1 cellular context compared by ENCODE assay signal in the genomic region with DNA sequence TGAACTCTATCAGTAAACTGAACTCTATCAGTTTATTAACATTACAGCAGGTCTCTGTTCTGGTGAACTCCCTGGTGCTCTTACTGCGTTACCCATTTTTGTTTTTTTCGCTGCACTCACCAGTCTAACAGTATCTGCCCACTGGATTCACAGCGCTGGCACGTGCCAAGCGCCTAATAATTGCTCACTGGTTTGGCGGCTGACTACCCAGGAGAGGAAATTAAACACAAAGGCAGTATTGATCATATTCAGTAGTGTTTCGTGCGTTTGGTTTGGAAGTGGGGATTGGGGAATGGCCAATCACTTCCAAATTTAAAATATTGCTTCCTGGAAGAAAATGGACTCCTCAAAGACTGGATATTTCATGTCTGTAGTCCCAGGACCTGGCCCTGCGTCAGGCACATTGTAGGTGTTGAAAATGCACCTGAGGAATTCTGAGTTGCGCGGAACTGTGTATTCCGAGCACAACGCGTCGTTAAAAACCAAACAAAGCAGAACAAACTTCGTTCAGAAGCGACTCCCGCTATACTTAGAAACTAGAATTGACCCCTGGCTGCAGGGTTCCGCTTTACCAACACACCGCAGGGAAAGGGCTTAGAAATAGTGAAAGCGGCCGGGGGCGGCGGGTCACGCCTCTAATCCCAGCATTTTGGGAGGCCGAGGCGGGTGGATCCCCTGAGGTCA.
TF ChIP-seq lines count a peak whose summit lies in the region.

No MANE protein-coding gene starts in this region.

TF ChIP-seq in HepG2, 621 proteins besides CTCF, POLR2A, EP300 and RAD21 (continued from another document and continues in another):
- TF ChIP-seq, protein P1, sequence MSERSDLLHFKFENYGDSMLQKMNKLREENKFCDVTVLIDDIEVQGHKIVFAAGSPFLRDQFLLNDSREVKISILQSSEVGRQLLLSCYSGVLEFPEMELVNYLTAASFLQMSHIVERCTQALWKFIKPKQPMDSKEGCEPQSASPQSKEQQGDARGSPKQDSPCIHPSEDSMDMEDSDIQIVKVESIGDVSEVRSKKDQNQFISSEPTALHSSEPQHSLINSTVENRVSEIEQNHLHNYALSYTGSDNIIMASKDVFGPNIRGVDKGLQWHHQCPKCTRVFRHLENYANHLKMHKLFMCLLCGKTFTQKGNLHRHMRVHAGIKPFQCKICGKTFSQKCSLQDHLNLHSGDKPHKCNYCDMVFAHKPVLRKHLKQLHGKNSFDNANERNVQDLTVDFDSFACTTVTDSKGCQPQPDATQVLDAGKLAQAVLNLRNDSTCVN (CRISPR knock-in tag; IDR thresholded peaks at IDR 0.05; ENCODE audit: borderline replicate concordance), result no peak
- TF ChIP-seq SP140L (CRISPR knock-in tag; IDR thresholded peaks at IDR 0.05; ENCODE audit: borderline replicate concordance) (no peak), ZNF724P (CRISPR knock-in tag; IDR thresholded peaks at IDR 0.05; ENCODE audit: borderline replicate concordance) (no peak), MATR3 (CRISPR knock-in tag; IDR thresholded peaks at IDR 0.05) (no peak), ZFP36L1 (CRISPR knock-in tag; IDR thresholded peaks at IDR 0.05) (no peak), HDAC1 (CRISPR knock-in tag; IDR thresholded peaks at IDR 0.05) (no peak), ZNF350 (CRISPR knock-in tag; IDR thresholded peaks at IDR 0.05; ENCODE audit: borderline replicate concordance, low read depth) (no peak), ZNF709 (CRISPR knock-in tag; IDR thresholded peaks at IDR 0.05) (no peak), SP1 (IDR thresholded peaks at IDR 0.05) (no peak), SP1 (CRISPR knock-in tag; IDR thresholded peaks at IDR 0.05) (no peak), TOE1 (CRISPR knock-in tag; IDR thresholded peaks at IDR 0.05) (no peak), BRCA1 (CRISPR knock-in tag; IDR thresholded peaks at IDR 0.05) (no peak), ZNF746 (CRISPR knock-in tag; IDR thresholded peaks at IDR 0.05) (no peak), ZFAT (CRISPR knock-in tag; conservative IDR thresholded peaks at IDR 0.05) (no peak; the same call in 1 of the 2 replicates), ZNF484 (CRISPR knock-in tag; IDR thresholded peaks at IDR 0.05; ENCODE audit: borderline replicate concordance, low read depth) (no peak), ZNF788 (CRISPR knock-in tag; IDR thresholded peaks at IDR 0.05; ENCODE audit: borderline replicate concordance) (no peak; the same call in 1 of the 2 replicates), NCOA1 (CRISPR knock-in tag; IDR thresholded peaks at IDR 0.05) (peak; percentile 93; the same call in 1 of the 2 replicates)
- TF ChIP-seq, protein P2, sequence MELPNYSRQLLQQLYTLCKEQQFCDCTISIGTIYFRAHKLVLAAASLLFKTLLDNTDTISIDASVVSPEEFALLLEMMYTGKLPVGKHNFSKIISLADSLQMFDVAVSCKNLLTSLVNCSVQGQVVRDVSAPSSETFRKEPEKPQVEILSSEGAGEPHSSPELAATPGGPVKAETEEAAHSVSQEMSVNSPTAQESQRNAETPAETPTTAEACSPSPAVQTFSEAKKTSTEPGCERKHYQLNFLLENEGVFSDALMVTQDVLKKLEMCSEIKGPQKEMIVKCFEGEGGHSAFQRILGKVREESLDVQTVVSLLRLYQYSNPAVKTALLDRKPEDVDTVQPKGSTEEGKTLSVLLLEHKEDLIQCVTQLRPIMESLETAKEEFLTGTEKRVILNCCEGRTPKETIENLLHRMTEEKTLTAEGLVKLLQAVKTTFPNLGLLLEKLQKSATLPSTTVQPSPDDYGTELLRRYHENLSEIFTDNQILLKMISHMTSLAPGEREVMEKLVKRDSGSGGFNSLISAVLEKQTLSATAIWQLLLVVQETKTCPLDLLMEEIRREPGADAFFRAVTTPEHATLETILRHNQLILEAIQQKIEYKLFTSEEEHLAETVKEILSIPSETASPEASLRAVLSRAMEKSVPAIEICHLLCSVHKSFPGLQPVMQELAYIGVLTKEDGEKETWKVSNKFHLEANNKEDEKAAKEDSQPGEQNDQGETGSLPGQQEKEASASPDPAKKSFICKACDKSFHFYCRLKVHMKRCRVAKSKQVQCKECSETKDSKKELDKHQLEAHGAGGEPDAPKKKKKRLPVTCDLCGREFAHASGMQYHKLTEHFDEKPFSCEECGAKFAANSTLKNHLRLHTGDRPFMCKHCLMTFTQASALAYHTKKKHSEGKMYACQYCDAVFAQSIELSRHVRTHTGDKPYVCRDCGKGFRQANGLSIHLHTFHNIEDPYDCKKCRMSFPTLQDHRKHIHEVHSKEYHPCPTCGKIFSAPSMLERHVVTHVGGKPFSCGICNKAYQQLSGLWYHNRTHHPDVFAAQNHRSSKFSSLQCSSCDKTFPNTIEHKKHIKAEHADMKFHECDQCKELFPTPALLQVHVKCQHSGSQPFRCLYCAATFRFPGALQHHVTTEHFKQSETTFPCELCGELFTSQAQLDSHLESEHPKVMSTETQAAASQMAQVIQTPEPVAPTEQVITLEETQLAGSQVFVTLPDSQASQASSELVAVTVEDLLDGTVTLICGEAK (IDR thresholded peaks at IDR 0.05), result no peak
- TF ChIP-seq, protein P2 (CRISPR knock-in tag; IDR thresholded peaks at IDR 0.05), result no peak
- TF ChIP-seq, protein P3, sequence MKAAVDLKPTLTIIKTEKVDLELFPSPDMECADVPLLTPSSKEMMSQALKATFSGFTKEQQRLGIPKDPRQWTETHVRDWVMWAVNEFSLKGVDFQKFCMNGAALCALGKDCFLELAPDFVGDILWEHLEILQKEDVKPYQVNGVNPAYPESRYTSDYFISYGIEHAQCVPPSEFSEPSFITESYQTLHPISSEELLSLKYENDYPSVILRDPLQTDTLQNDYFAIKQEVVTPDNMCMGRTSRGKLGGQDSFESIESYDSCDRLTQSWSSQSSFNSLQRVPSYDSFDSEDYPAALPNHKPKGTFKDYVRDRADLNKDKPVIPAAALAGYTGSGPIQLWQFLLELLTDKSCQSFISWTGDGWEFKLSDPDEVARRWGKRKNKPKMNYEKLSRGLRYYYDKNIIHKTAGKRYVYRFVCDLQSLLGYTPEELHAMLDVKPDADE (CRISPR knock-in tag; IDR thresholded peaks at IDR 0.05), result peak; percentile 67; the same call in 1 of the 2 replicates
- TF ChIP-seq, protein P4, sequence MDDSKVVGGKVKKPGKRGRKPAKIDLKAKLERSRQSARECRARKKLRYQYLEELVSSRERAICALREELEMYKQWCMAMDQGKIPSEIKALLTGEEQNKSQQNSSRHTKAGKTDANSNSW (CRISPR knock-in tag; IDR thresholded peaks at IDR 0.05; ENCODE audit: borderline replicate concordance), result no peak
- TF ChIP-seq, protein P5, sequence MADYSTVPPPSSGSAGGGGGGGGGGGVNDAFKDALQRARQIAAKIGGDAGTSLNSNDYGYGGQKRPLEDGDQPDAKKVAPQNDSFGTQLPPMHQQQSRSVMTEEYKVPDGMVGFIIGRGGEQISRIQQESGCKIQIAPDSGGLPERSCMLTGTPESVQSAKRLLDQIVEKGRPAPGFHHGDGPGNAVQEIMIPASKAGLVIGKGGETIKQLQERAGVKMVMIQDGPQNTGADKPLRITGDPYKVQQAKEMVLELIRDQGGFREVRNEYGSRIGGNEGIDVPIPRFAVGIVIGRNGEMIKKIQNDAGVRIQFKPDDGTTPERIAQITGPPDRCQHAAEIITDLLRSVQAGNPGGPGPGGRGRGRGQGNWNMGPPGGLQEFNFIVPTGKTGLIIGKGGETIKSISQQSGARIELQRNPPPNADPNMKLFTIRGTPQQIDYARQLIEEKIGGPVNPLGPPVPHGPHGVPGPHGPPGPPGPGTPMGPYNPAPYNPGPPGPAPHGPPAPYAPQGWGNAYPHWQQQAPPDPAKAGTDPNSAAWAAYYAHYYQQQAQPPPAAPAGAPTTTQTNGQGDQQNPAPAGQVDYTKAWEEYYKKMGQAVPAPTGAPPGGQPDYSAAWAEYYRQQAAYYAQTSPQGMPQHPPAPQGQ (CRISPR knock-in tag; IDR thresholded peaks at IDR 0.05; ENCODE audit: borderline replicate concordance), result no peak
- TF ChIP-seq, protein P6, sequence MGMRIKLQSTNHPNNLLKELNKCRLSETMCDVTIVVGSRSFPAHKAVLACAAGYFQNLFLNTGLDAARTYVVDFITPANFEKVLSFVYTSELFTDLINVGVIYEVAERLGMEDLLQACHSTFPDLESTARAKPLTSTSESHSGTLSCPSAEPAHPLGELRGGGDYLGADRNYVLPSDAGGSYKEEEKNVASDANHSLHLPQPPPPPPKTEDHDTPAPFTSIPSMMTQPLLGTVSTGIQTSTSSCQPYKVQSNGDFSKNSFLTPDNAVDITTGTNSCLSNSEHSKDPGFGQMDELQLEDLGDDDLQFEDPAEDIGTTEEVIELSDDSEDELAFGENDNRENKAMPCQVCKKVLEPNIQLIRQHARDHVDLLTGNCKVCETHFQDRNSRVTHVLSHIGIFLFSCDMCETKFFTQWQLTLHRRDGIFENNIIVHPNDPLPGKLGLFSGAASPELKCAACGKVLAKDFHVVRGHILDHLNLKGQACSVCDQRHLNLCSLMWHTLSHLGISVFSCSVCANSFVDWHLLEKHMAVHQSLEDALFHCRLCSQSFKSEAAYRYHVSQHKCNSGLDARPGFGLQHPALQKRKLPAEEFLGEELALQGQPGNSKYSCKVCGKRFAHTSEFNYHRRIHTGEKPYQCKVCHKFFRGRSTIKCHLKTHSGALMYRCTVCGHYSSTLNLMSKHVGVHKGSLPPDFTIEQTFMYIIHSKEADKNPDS (CRISPR knock-in tag; IDR thresholded peaks at IDR 0.05), result peak; percentile 71; the same call in 1 of the 2 replicates
- TF ChIP-seq, protein P7, sequence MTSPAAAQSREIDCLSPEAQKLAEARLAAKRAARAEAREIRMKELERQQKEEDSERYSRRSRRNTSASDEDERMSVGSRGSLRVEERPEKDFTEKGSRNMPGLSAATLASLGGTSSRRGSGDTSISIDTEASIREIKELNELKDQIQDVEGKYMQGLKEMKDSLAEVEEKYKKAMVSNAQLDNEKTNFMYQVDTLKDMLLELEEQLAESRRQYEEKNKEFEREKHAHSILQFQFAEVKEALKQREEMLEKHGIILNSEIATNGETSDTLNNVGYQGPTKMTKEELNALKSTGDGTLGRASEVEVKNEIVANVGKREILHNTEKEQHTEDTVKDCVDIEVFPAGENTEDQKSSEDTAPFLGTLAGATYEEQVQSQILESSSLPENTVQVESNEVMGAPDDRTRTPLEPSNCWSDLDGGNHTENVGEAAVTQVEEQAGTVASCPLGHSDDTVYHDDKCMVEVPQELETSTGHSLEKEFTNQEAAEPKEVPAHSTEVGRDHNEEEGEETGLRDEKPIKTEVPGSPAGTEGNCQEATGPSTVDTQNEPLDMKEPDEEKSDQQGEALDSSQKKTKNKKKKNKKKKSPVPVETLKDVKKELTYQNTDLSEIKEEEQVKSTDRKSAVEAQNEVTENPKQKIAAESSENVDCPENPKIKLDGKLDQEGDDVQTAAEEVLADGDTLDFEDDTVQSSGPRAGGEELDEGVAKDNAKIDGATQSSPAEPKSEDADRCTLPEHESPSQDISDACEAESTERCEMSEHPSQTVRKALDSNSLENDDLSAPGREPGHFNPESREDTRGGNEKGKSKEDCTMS (CRISPR knock-in tag; conservative IDR thresholded peaks at IDR 0.05), result no peak
- TF ChIP-seq, protein P8, sequence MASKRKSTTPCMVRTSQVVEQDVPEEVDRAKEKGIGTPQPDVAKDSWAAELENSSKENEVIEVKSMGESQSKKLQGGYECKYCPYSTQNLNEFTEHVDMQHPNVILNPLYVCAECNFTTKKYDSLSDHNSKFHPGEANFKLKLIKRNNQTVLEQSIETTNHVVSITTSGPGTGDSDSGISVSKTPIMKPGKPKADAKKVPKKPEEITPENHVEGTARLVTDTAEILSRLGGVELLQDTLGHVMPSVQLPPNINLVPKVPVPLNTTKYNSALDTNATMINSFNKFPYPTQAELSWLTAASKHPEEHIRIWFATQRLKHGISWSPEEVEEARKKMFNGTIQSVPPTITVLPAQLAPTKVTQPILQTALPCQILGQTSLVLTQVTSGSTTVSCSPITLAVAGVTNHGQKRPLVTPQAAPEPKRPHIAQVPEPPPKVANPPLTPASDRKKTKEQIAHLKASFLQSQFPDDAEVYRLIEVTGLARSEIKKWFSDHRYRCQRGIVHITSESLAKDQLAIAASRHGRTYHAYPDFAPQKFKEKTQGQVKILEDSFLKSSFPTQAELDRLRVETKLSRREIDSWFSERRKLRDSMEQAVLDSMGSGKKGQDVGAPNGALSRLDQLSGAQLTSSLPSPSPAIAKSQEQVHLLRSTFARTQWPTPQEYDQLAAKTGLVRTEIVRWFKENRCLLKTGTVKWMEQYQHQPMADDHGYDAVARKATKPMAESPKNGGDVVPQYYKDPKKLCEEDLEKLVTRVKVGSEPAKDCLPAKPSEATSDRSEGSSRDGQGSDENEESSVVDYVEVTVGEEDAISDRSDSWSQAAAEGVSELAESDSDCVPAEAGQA (IDR thresholded peaks at IDR 0.05; ENCODE audit: low read depth), result no peak
- TF ChIP-seq, protein P8 (CRISPR knock-in tag; IDR thresholded peaks at IDR 0.05; ENCODE audit: borderline replicate concordance), result 0 out of 2 replicates have a peak, but pooled peaks have one; percentile 62
